In genomic region chr1:193974286-193974798, GRCh38 we compare ENCODE assay signal across 35 cellular contexts.
"Had no signal": no experiment of that assay in that cellular context is flagged by ENCODE, and none has a peak within 500 bp of the region (broad histone marks: within the 10 kb centered on the region; RNA-seq: fewer than 3 reads in every experiment).

No MANE protein-coding gene starts in this region.

- H3K4me1 ChIP-seq: adrenal gland, body of pancreas, breast epithelium had no signal

- DNase-seq: activated B cell treated with CpG ODN at 0.5 μM for 24 hours; activated CD4-positive, alpha-beta memory T cell treated with anti-CD3 and anti-CD28 coated beads for 36 hours; activated CD4-positive, alpha-beta T cell treated with anti-CD3 and anti-CD28 coated beads for 4 hours; activated CD4-positive, alpha-beta T cell treated with anti-CD3 and anti-CD28 coated beads, Interleukin-2, amount 10 ng/mL, durations not matched to agents 24 days and 14 days; activated CD4-positive, alpha-beta T cell treated with anti-CD3 and anti-CD28 coated beads, Interleukin-2, amount 50 U/mL, for 1 hour; activated CD4-positive, alpha-beta T cell treated with anti-CD3 and anti-CD28 coated beads, Interleukin-2, amount 50 U/mL, for 4 hours; activated CD4-positive, CD25-positive, alpha-beta regulatory T cell treated with anti-CD3 and anti-CD28 coated beads, Interleukin-2, amount 50 U/mL, for 72 hours; activated CD8-positive, alpha-beta memory T cell treated with anti-CD3 and anti-CD28 coated beads, Interleukin-2, amount 50 U/mL, for 4 hours; activated CD8-positive, alpha-beta T cell treated with anti-CD3 and anti-CD28 coated beads for 36 hours; activated effector memory CD4-positive, alpha-beta T cell treated with anti-CD3 and anti-CD28 coated beads, Interleukin-2, amount 50 U/mL, for 16 hours; activated gamma-delta T cell treated with Interleukin-2 at 50 U/mL for 16 hours; activated naive CD4-positive, alpha-beta T cell; activated naive CD4-positive, alpha-beta T cell treated with anti-CD3 and anti-CD28 coated beads for 36 hours; activated naive CD4-positive, alpha-beta T cell treated with anti-CD3 and anti-CD28 coated beads, Interleukin-2, amount 50 U/mL, for 16 hours; activated naive CD8-positive, alpha-beta T cell treated with anti-CD3 and anti-CD28 coated beads for 36 hours; activated T-cell treated with anti-CD3 and anti-CD28 coated beads for 4 hours; activated T-cell treated with anti-CD3 and anti-CD28 coated beads, Interleukin-2, amount 50 U/mL, for 1 hour; activated T-cell treated with anti-CD3 and anti-CD28 coated beads, Interleukin-2, amount 50 U/mL, for 4 hours; activated T-cell treated with anti-CD3 and anti-CD28 coated beads, Interleukin-2, amount 50 U/mL, for 72 hours; adrenal gland; amniotic stem cell; aorta; body of pancreas; brain microvascular endothelial cell; caudate nucleus; cerebellar nuclear complex; T-helper 1 cell; T-helper 2 cell; T-helper 9 cell had no signal

- H3K27me3 ChIP-seq: adrenal gland, body of pancreas, brain microvascular endothelial cell, breast epithelium, cardiac muscle cell had no signal

- H3K4me3 ChIP-seq: adrenal gland, body of pancreas, breast epithelium, cardiac muscle cell had no signal

- H3K36me3 ChIP-seq: adrenal gland, brain microvascular endothelial cell, breast epithelium, cardiac muscle cell had no signal

- H3K27ac ChIP-seq: adrenal gland, body of pancreas, brain microvascular endothelial cell, breast epithelium, cardiac muscle cell, VCaP had no signal

- H3K9me3 ChIP-seq: adrenal gland, body of pancreas, breast epithelium had no signal

- FAIRE-seq: astrocyte had no signal

- ATAC-seq: activated CD8-positive, alpha-beta T cell treated with anti-CD3 and anti-CD28 coated beads for 36 hours; activated naive CD4-positive, alpha-beta T cell treated with anti-CD3 and anti-CD28 coated beads, Interleukin-2, amount 50 U/mL, for 72 hours; activated T-cell treated with anti-CD3 and anti-CD28 coated beads, Interleukin-2, amount 50 U/mL, for 4 hours; activated T-cell treated with anti-CD3 and anti-CD28 coated beads, Interleukin-2, amount 50 U/mL, for 72 hours; activated T-helper 17 cell treated with anti-CD3 and anti-CD28 coated beads, Interleukin-2, amount 50 U/mL, for 72 hours; body of pancreas had no signal
